8 cellular contexts compared by ENCODE assay signal in genomic region chr3:99637381-99638111, GRCh38. TPM values are rescaled to one million over a fixed set of nuclear protein-coding genes. Genes with fewer than 3 reads are reported as not detected.
DNase-seq lines count a peak whose midpoint lies in the region; ATAC-seq, FAIRE-seq and TF ChIP-seq lines count a peak whose summit lies in the region.

No MANE protein-coding gene starts in this region.

- H3K4me3 Mint-ChIP-seq in WTC11, result peak overlapping the region; percentile 85

- DNase-seq in H54 (ENCODE audit: insufficient read length, low spot score), result no peak
- DNase-seq in WTC11 (ENCODE audit: low spot score), result peak; percentile 22
- DNase-seq in left ventricle myocardium superior, result peak; percentile 30
- DNase-seq in retina, result peak; percentile 71
- DNase-seq in SKM-1 (lab: John Stamatoyannopoulos, UW; ENCODE audit: unreplicated experiment), result no peak
- DNase-seq in NCI-H2227 (lab: John Stamatoyannopoulos, UW; ENCODE audit: unreplicated experiment), result no peak

- ATAC-seq in WTC11 (peak; percentile 11; the same call in 1 of the 2 replicates), left ventricle myocardium superior (peak; percentile 49), GM18520 (IDR thresholded peaks at IDR 0.05; ENCODE audit: unreplicated experiment) (no peak), HG03108 (IDR thresholded peaks at IDR 0.05; ENCODE audit: unreplicated experiment) (no peak)

- no peak for TF ChIP-seq CTCF in WTC11 (IDR thresholded peaks at IDR 0.05)

- no peak for TF ChIP-seq POLR2A in H54 (IDR thresholded peaks at IDR 0.05; ENCODE audit: low read depth, low read length)

- peaks cover 61% of the 10 kb centered on the region for H3K4me1 Mint-ChIP-seq in WTC11

- CTCF ChIA-PET in WTC11 (lab: Charles Lee), result interaction anchor here (0.6 to 2.8 kb wide), 15 partner anchors 8 to 522 kb away, joined by 3 to 17 read pairs (median 3); no protein-coding TSS in a partner anchor

- intact Hi-C loops in left ventricle myocardium superior (cut with micrococcal nuclease), result no loop called here

- H3K27me3 Mint-ChIP-seq in WTC11 (ENCODE audit: low read depth), result peaks cover 52% of the 10 kb centered on the region

- peak; percentile 45 for FAIRE-seq in H54 (lab: Jason Lieb, UNC)

- H3K36me3 Mint-ChIP-seq in WTC11, result no peaks in the 10 kb centered on the region

- no peak overlapping the region for H3K27ac Mint-ChIP-seq in WTC11

- POLR2A ChIA-PET in WTC11 (lab: Charles Lee), result interaction anchor here (1.6 kb wide), 1 partner anchor 21 kb away, joined by 3 read pairs; no protein-coding TSS in a partner anchor

- no peaks in the 10 kb centered on the region for H3K9me3 Mint-ChIP-seq in WTC11

TF ChIP-seq in WTC11, 78 proteins besides CTCF, POLR2A, EP300 and RAD21:
- TF ChIP-seq, protein P1, sequence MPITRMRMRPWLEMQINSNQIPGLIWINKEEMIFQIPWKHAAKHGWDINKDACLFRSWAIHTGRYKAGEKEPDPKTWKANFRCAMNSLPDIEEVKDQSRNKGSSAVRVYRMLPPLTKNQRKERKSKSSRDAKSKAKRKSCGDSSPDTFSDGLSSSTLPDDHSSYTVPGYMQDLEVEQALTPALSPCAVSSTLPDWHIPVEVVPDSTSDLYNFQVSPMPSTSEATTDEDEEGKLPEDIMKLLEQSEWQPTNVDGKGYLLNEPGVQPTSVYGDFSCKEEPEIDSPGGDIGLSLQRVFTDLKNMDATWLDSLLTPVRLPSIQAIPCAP (CRISPR knock-in tag; IDR thresholded peaks at IDR 0.05), result no peak
- TF ChIP-seq OVOL2 (CRISPR knock-in tag; IDR thresholded peaks at IDR 0.05; ENCODE audit: borderline replicate concordance) (no peak), AFF4 (CRISPR knock-in tag; IDR thresholded peaks at IDR 0.05; ENCODE audit: borderline replicate concordance) (no peak), NFYB (CRISPR knock-in tag; conservative IDR thresholded peaks at IDR 0.05; ENCODE audit: low read depth) (no peak), TEAD4 (CRISPR knock-in tag; IDR thresholded peaks at IDR 0.05) (no peak), E2F5 (CRISPR knock-in tag; IDR thresholded peaks at IDR 0.05) (no peak), ELF4 (CRISPR knock-in tag; IDR thresholded peaks at IDR 0.05; ENCODE audit: low read depth) (no peak), GABPB1 (CRISPR knock-in tag; IDR thresholded peaks at IDR 0.05) (no peak), TEAD1 (CRISPR knock-in tag; IDR thresholded peaks at IDR 0.05) (no peak), ERG (CRISPR knock-in tag; IDR thresholded peaks at IDR 0.05) (no peak), MAX (CRISPR knock-in tag; IDR thresholded peaks at IDR 0.05) (no peak), SOX15 (CRISPR knock-in tag; IDR thresholded peaks at IDR 0.05) (no peak), MXD4 (CRISPR knock-in tag; IDR thresholded peaks at IDR 0.05; ENCODE audit: borderline replicate concordance) (no peak)
- TF ChIP-seq, protein P2, sequence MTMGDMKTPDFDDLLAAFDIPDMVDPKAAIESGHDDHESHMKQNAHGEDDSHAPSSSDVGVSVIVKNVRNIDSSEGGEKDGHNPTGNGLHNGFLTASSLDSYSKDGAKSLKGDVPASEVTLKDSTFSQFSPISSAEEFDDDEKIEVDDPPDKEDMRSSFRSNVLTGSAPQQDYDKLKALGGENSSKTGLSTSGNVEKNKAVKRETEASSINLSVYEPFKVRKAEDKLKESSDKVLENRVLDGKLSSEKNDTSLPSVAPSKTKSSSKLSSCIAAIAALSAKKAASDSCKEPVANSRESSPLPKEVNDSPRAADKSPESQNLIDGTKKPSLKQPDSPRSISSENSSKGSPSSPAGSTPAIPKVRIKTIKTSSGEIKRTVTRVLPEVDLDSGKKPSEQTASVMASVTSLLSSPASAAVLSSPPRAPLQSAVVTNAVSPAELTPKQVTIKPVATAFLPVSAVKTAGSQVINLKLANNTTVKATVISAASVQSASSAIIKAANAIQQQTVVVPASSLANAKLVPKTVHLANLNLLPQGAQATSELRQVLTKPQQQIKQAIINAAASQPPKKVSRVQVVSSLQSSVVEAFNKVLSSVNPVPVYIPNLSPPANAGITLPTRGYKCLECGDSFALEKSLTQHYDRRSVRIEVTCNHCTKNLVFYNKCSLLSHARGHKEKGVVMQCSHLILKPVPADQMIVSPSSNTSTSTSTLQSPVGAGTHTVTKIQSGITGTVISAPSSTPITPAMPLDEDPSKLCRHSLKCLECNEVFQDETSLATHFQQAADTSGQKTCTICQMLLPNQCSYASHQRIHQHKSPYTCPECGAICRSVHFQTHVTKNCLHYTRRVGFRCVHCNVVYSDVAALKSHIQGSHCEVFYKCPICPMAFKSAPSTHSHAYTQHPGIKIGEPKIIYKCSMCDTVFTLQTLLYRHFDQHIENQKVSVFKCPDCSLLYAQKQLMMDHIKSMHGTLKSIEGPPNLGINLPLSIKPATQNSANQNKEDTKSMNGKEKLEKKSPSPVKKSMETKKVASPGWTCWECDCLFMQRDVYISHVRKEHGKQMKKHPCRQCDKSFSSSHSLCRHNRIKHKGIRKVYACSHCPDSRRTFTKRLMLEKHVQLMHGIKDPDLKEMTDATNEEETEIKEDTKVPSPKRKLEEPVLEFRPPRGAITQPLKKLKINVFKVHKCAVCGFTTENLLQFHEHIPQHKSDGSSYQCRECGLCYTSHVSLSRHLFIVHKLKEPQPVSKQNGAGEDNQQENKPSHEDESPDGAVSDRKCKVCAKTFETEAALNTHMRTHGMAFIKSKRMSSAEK (CRISPR knock-in tag; IDR thresholded peaks at IDR 0.05; ENCODE audit: borderline replicate concordance), result no peak
TF ChIP-seq in WTC11: peak in this region for 0.

RNA-seq across cellular contexts. Expression of gene COL8A1, which starts 0.8 kb away (rescaled TPM):
- total RNA-seq in WTC11 (2021) (0.57 to 0.87 TPM (median 0.69 TPM) in 3 replicates), left ventricle myocardium superior (12.0 TPM)

Comparison
In these comparisons a context has a peak if more than half of its experiments do, and no peak if none do; other contexts are left out.
1. DNase-seq: peak in WTC11 (single experiment), left ventricle myocardium superior (single experiment) and retina (single experiment); none in H54 (single experiment), SKM-1 (single experiment) and NCI-H2227 (single experiment).
2. ATAC-seq: peak in WTC11 (single experiment) and left ventricle myocardium superior (single experiment); none in GM18520 (single experiment) and HG03108 (single experiment).